ENCODE assay signal across 27 cellular contexts in the genomic region with DNA sequence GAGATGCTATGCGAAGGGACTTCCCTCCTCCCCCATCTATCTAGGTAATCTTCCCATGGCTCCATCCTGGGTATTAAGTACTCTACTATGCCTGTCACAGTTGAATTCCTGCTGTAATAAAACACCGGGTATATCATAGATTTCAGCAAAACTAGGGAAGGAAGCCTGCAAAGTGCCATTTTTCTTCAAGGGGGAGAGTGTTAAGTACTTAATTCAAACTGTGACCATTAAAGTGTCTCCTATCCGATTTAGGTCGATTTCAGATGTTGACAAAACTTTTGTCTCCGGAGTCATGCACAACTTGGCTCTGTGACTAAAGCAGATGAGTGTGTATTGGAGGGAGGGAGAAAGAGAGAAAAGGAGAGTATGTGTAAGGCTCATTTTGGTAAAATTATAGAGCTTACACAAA. TPM values are rescaled to one million over a fixed set of nuclear protein-coding genes. Genes with fewer than 3 reads are reported as not detected.
A peak's percentile ranks its signal among the peaks of the same experiment; 100 is the strongest.
DNase-seq lines count a peak whose midpoint lies in the region; ATAC-seq and TF ChIP-seq lines count a peak whose summit lies in the region.
"Had no signal": no experiment of that assay in that cellular context is flagged by ENCODE, and none has a peak within 500 bp of the region (broad histone marks: within the 10 kb centered on the region; RNA-seq: fewer than 3 reads in every experiment).

No MANE protein-coding gene starts in this region.

- H3K27ac Mint-ChIP-seq in MCF 10A (ENCODE audit: low read depth, unreplicated experiment), result no peak overlapping the region
- H3K27ac Mint-ChIP-seq in CD8-positive, alpha-beta T cell, result no peak overlapping the region
- H3K27ac Mint-ChIP-seq: CD4-positive, alpha-beta memory T cell; stimulated activated naive B cell treated with anti-CD40 and anti-IgM and Interleukin-4, amounts not matched to agents 10 μg/mL and 1 μg/mL and 100 μg/mL, for 72 hours had no signal

- no peaks in the 10 kb centered on the region for H3K9me3 Mint-ChIP-seq in MCF 10A (ENCODE audit: unreplicated experiment)
- no peaks in the 10 kb centered on the region for H3K9me3 Mint-ChIP-seq in CD8-positive, alpha-beta T cell
- H3K9me3 Mint-ChIP-seq: activated T-cell treated with anti-CD3 and anti-CD28 coated beads, Interleukin-2, amount 50 U/mL, for 4 hours; CD4-positive, alpha-beta memory T cell had no signal

- BruUV-seq in MCF 10A (replicated peaks; lab: Mats Ljungman, UMichigan), result no TSS peak

- no peak for TF ChIP-seq POLR2A in breast epithelium (IDR thresholded peaks at IDR 0.05)

- H3K27ac ChIP-seq in breast epithelium (peak overlapping the region; percentile 95 to 98), psoas muscle (peak overlapping the region; percentile 16)
- H3K27ac ChIP-seq in CD8-positive, alpha-beta T cell (ENCODE audit: low read depth, low read length), result no peak overlapping the region

- no peaks in the 10 kb centered on the region for H3K36me3 ChIP-seq in breast epithelium
- H3K36me3 ChIP-seq in psoas muscle (ENCODE audit: insufficient read depth in 1 of 2, low read depth in 1 of 2), result peaks cover 0 to 14% of the 10 kb centered on the region in 2 donors
- no peaks in the 10 kb centered on the region for H3K36me3 ChIP-seq in mucosa of descending colon (ENCODE audit: low read depth)
- no peaks in the 10 kb centered on the region for H3K36me3 ChIP-seq in CD8-positive, alpha-beta T cell (ENCODE audit: insufficient read depth, low read length)
- no peaks in the 10 kb centered on the region for H3K36me3 ChIP-seq in H7 (replicated peaks; ENCODE audit: control insufficient read depth, insufficient read depth, low read length)
- H3K36me3 ChIP-seq: adrenal gland had no signal

- H3K9me3 ChIP-seq in breast epithelium (no peaks in the 10 kb centered on the region), psoas muscle (no peaks in the 10 kb centered on the region), mucosa of descending colon (no peaks in the 10 kb centered on the region)
- H3K9me3 ChIP-seq in CD8-positive, alpha-beta T cell (ENCODE audit: low read length), result no peaks in the 10 kb centered on the region
- H3K9me3 ChIP-seq: adrenal gland had no signal

- H3K4me1 ChIP-seq in breast epithelium (peaks cover 0 to 7% of the 10 kb centered on the region in 2 donors), psoas muscle (peaks cover 51% of the 10 kb centered on the region), mucosa of descending colon (ENCODE audit: low read depth) (peaks cover 54% of the 10 kb centered on the region)
- peaks cover under 1% of the 10 kb centered on the region for H3K4me1 ChIP-seq in CD8-positive, alpha-beta T cell (ENCODE audit: insufficient read depth, low read length)

- ATAC-seq in psoas muscle, result no peak
- ATAC-seq in mucosa of descending colon, result no peak
- ATAC-seq in CD8-positive, alpha-beta T cell, result no peak
- ATAC-seq: activated T-cell treated with anti-CD3 and anti-CD28 coated beads, Interleukin-2, amount 50 U/mL, for 4 hours; esophagus mucosa; SK-N-SH treated with all-trans-retinoic acid at 6 μM for 48 hours; stimulated activated naive B cell treated with anti-CD40 and anti-IgM and Interleukin-4, amounts not matched to agents 10 μg/mL and 1 μg/mL and 100 μg/mL, for 72 hours had no signal

- H3K4me3 ChIP-seq in breast epithelium (no peak overlapping the region), psoas muscle (no peak overlapping the region), mucosa of descending colon (no peak overlapping the region), H7 (ENCODE audit: insufficient read depth, low read depth, low read length) (no peak overlapping the region)
- no peak overlapping the region for H3K4me3 ChIP-seq in CD8-positive, alpha-beta T cell (ENCODE audit: low read depth, low read length)
- H3K4me3 ChIP-seq: adrenal gland, lung had no signal

- TF ChIP-seq CTCF in breast epithelium (IDR thresholded peaks at IDR 0.05) (no peak), MCF 10A (IDR thresholded peaks at IDR 0.05; ENCODE audit: unreplicated experiment) (no peak), psoas muscle (IDR thresholded peaks at IDR 0.05) (no peak), mucosa of descending colon (IDR thresholded peaks at IDR 0.05) (no peak)
- TF ChIP-seq CTCF in CD8-positive, alpha-beta T cell (IDR thresholded peaks at IDR 0.05), result no peak

- 38 to 53% (median 42%) methylated on average over 5 of the region's 5 CpGs for WGBS in psoas muscle, 3 donors

- peaks cover 14% of the 10 kb centered on the region for H3K36me3 Mint-ChIP-seq in MCF 10A (ENCODE audit: insufficient read depth, unreplicated experiment)
- no peaks in the 10 kb centered on the region for H3K36me3 Mint-ChIP-seq in CD8-positive, alpha-beta T cell
- H3K36me3 Mint-ChIP-seq: CD4-positive, alpha-beta memory T cell had no signal

- no peak overlapping the region for H3K4me3 Mint-ChIP-seq in MCF 10A (ENCODE audit: unreplicated experiment)
- H3K4me3 Mint-ChIP-seq in CD8-positive, alpha-beta T cell, result no peak overlapping the region
- H3K4me3 Mint-ChIP-seq: activated T-cell treated with anti-CD3 and anti-CD28 coated beads, Interleukin-2, amount 50 U/mL, for 4 hours; stimulated activated naive B cell treated with anti-CD40 and anti-IgM and Interleukin-4, amounts not matched to agents 10 μg/mL and 1 μg/mL and 100 μg/mL, for 72 hours had no signal

- no peaks in the 10 kb centered on the region for H3K27me3 ChIP-seq in breast epithelium
- H3K27me3 ChIP-seq in psoas muscle (ENCODE audit: insufficient read depth in 3 of 3, low read length in 2 of 3), result no peaks in the 10 kb centered on the region
- no peaks in the 10 kb centered on the region for H3K27me3 ChIP-seq in CD8-positive, alpha-beta T cell (ENCODE audit: insufficient read depth, low read length)
- H3K27me3 ChIP-seq in H7 (ENCODE audit: control insufficient read depth, insufficient read depth, low read length), result peaks cover 98% of the 10 kb centered on the region
- H3K27me3 ChIP-seq: adrenal gland had no signal

- intact Hi-C loops in breast epithelium (cut with DNase I; ENCODE audit: low total_unique reads) (no loop called here), MCF 10A (cut with micrococcal nuclease) (no loop called here), psoas muscle (cut with DNase I) (no loop called here), mucosa of descending colon (cut with DNase I, micrococcal nuclease) (no loop called here)
- intact Hi-C loops in CD8-positive, alpha-beta T cell (cut with DNase I, micrococcal nuclease), result no loop called here

- CTCF ChIA-PET in MCF 10A (lab: Yijun Ruan, JAX), result interaction anchor here (1.1 to 1.7 kb wide), 2 partner anchors 10 to 18 kb away, joined by 5 read pairs; partner anchors contain the start of gene HOXA5
- CTCF ChIA-PET in CD8-positive, alpha-beta T cell (lab: Charles Lee), result no interaction called here

- H3K4me1 Mint-ChIP-seq in MCF 10A (ENCODE audit: insufficient read depth, unreplicated experiment), result peaks cover 15% of the 10 kb centered on the region
- H3K4me1 Mint-ChIP-seq in CD8-positive, alpha-beta T cell (ENCODE audit: low read depth), result no peaks in the 10 kb centered on the region
- H3K4me1 Mint-ChIP-seq: CD4-positive, alpha-beta memory T cell; stimulated activated naive B cell treated with anti-CD40 and anti-IgM and Interleukin-4, amounts not matched to agents 10 μg/mL and 1 μg/mL and 100 μg/mL, for 72 hours had no signal

- POLR2A ChIA-PET in MCF 10A (lab: Yijun Ruan, JAX), result interaction anchor here (0.8 to 1.6 kb wide), 5 partner anchors 9 to 29 kb away, joined by 3 to 5 read pairs (median 4); partner anchors contain the start of gene HOXA5
- POLR2A ChIA-PET in CD8-positive, alpha-beta T cell (lab: Charles Lee), result interaction anchor here (0.6 kb wide), 1 partner anchor 9 kb away, joined by 3 read pairs; no protein-coding TSS in a partner anchor

- no peaks in the 10 kb centered on the region for H3K27me3 Mint-ChIP-seq in MCF 10A (ENCODE audit: insufficient read depth, unreplicated experiment)
- H3K27me3 Mint-ChIP-seq in CD8-positive, alpha-beta T cell (ENCODE audit: low read depth), result peaks cover 38% of the 10 kb centered on the region

- DNase-seq in breast epithelium (ENCODE audit: low spot score in 2 of 2) (peak in 1 of 2 donors; percentile 12), MCF 10A (ENCODE audit: unreplicated experiment) (no peak), left kidney (ENCODE audit: low read depth, low spot score) (peak; percentile 94), psoas muscle (no peak), mucosa of descending colon (no peak), H7 (no peak), medulla oblongata (ENCODE audit: extremely low spot score) (no peak)
- DNase-seq in CD8-positive, alpha-beta T cell, result no peak
- DNase-seq: 8988T; activated CD4-positive, alpha-beta T cell treated with anti-CD3 and anti-CD28 coated beads for 4 hours; activated T-cell treated with anti-CD3 and anti-CD28 coated beads, Interleukin-2, amount 50 U/mL, for 4 hours; adrenal gland; CD4-positive, alpha-beta memory T cell; effector CD4-positive, alpha-beta T cell; GDM1; Kasumi-1; NCI-H1694; NCI-H774; occipital lobe; retina; stimulated activated CD4-positive, alpha-beta T cell treated with anti-CD3 and anti-CD28 coated beads, Interleukin-4, amount 100 ng/mL, for 24 hours; stimulated activated naive B cell treated with anti-CD40 and anti-IgM and Interleukin-4, amounts not matched to agents 10 μg/mL and 1 μg/mL and 100 μg/mL, for 72 hours had no signal

RNA-seq across cellular contexts. Expression of gene HOXA4, which starts 4.6 kb away (rescaled TPM):
- 1 to 10 TPM in 2 of 3 donors, under 1 TPM in 1; 0.80 to 2.8 (median 2.0) TPM for total RNA-seq in breast epithelium
- total RNA-seq in MCF 10A (2022), result 2.6 and 3.7 TPM in 2 replicates
- 10 to 100 TPM in 2 of 4 donors, 1 to 10 TPM in 2; 7.2 to 11.5 (median 9.1) TPM for total RNA-seq in psoas muscle
- 10 to 100 TPM in 2 of 3 donors, 1 to 10 TPM in 1; 6.8 to 20.8 (median 12.5) TPM for polyA plus RNA-seq in psoas muscle
- total RNA-seq in mucosa of descending colon, result 1 to 10 TPM; 5.9 to 9.5 (median 8.3) TPM
- under 1 TPM in 1 of 2 experiments, not detected in 1; 0.36 TPM for total RNA-seq in CD8-positive, alpha-beta T cell
- total RNA-seq in H7 (2014; rRNA removed; shearing (Covaris generic)), result not detected in 2 replicates
- total RNA-seq: occipital lobe had no signal

RNA-seq across cellular contexts. Expression of gene HOXA5, which starts 17.5 kb away (rescaled TPM):
- 10 to 100 TPM; 11.5 to 48.7 (median 22.6) TPM for total RNA-seq in breast epithelium
- total RNA-seq in MCF 10A (2022), result 7.4 and 8.8 TPM in 2 replicates
- 10 to 100 TPM in 1 of 4 donors, 1 to 10 TPM in 3; 4.7 to 18.8 (median 8.1) TPM for total RNA-seq in psoas muscle
- 1 to 10 TPM; 2.6 to 7.6 (median 4.6) TPM for polyA plus RNA-seq in psoas muscle
- total RNA-seq in mucosa of descending colon, result 10 to 100 TPM; 16.1 to 26.6 (median 23.8) TPM
- under 1 TPM; 0.28 to 0.81 TPM for total RNA-seq in CD8-positive, alpha-beta T cell
- not detected in 2 replicates for total RNA-seq in H7 (2014; rRNA removed; shearing (Covaris generic))
- total RNA-seq: activated CD8-positive, alpha-beta memory T cell treated with anti-CD3 and anti-CD28 coated beads for 36 hours; activated T-cell treated with anti-CD3 and anti-CD28 coated beads, Interleukin-2, amount 50 U/mL, for 4 hours; CD4-positive, alpha-beta memory T cell; occipital lobe; T-helper 2 cell treated with Interferon-gamma antibody and Interleukin-4, amounts not matched to agents 100 ng/mL and 5 ng/mL, for 36 hours had no signal
- polyA plus RNA-seq: CD4-positive, alpha-beta memory T cell had no signal

RNA-seq across cellular contexts. Expression of gene HOXA6, which starts 21.6 kb away (rescaled TPM):
- 10 to 100 TPM in 1 of 3 donors, 1 to 10 TPM in 2; 7.9 to 16.0 (median 9.0) TPM for total RNA-seq in breast epithelium
- total RNA-seq in MCF 10A (2022), result 0.96 and 2.0 TPM in 2 replicates
- 1 to 10 TPM; 2.5 to 3.7 (median 3.1) TPM for total RNA-seq in psoas muscle
- polyA plus RNA-seq in psoas muscle, result 1 to 10 TPM in 2 of 3 donors, under 1 TPM in 1; 0.64 to 3.2 (median 1.5) TPM
- total RNA-seq in mucosa of descending colon, result 10 to 100 TPM; 20.2 to 39.5 (median 20.5) TPM
- not detected for total RNA-seq in CD8-positive, alpha-beta T cell
- total RNA-seq in H7 (2014; rRNA removed; shearing (Covaris generic)), result not detected in 2 replicates
- total RNA-seq: activated CD8-positive, alpha-beta memory T cell treated with anti-CD3 and anti-CD28 coated beads for 36 hours; activated T-cell treated with anti-CD3 and anti-CD28 coated beads, Interleukin-2, amount 50 U/mL, for 4 hours; CD4-positive, alpha-beta memory T cell; occipital lobe; T-helper 2 cell treated with Interferon-gamma antibody and Interleukin-4, amounts not matched to agents 100 ng/mL and 5 ng/mL, for 36 hours had no signal
- polyA plus RNA-seq: CD4-positive, alpha-beta memory T cell had no signal

RNA-seq across cellular contexts. Expression of gene HOXA2, which starts 23.5 kb away (rescaled TPM):
- total RNA-seq in breast epithelium (1 to 10 TPM in 2 of 3 donors, under 1 TPM in 1; 0.80 to 5.4 (median 1.3) TPM), MCF 10A (2022) (1.2 and 1.4 TPM in 2 replicates), psoas muscle (1 to 10 TPM in 1 of 4 donors, under 1 TPM in 3; 0.17 to 1.1 (median 0.53) TPM), mucosa of descending colon (1 to 10 TPM; 3.2 to 4.3 (median 3.3) TPM)
- under 1 TPM; 0.23 to 0.42 (median 0.29) TPM for polyA plus RNA-seq in psoas muscle
- total RNA-seq in CD8-positive, alpha-beta T cell, result not detected
- total RNA-seq in H7 (2014; rRNA removed; shearing (Covaris generic)), result not detected in 2 replicates
- total RNA-seq: activated CD8-positive, alpha-beta memory T cell treated with anti-CD3 and anti-CD28 coated beads for 36 hours; activated T-cell treated with anti-CD3 and anti-CD28 coated beads, Interleukin-2, amount 50 U/mL, for 4 hours; CD4-positive, alpha-beta memory T cell; occipital lobe; T-helper 2 cell treated with Interferon-gamma antibody and Interleukin-4, amounts not matched to agents 100 ng/mL and 5 ng/mL, for 36 hours had no signal
- polyA plus RNA-seq: CD4-positive, alpha-beta memory T cell had no signal

RNA-seq across cellular contexts. Expression of gene HOXA3, which starts 26.4 kb away (rescaled TPM):
- total RNA-seq in breast epithelium, result 1 to 10 TPM; 4.5 to 6.4 (median 4.6) TPM
- total RNA-seq in MCF 10A (2022), result 8.2 and 14.0 TPM in 2 replicates
- total RNA-seq in psoas muscle, result 1 to 10 TPM; 3.3 to 5.6 (median 4.2) TPM
- polyA plus RNA-seq in psoas muscle, result 1 to 10 TPM in 1 of 3 donors, under 1 TPM in 2; 0.65 to 2.6 (median 0.97) TPM
- total RNA-seq in mucosa of descending colon, result 10 to 100 TPM; 19.9 to 38.1 (median 20.5) TPM
- total RNA-seq in CD8-positive, alpha-beta T cell, result not detected
- total RNA-seq in H7 (2014; rRNA removed; shearing (Covaris generic)), result not detected in 2 replicates
- total RNA-seq: activated CD8-positive, alpha-beta memory T cell treated with anti-CD3 and anti-CD28 coated beads for 36 hours; activated T-cell treated with anti-CD3 and anti-CD28 coated beads, Interleukin-2, amount 50 U/mL, for 4 hours; CD4-positive, alpha-beta memory T cell; occipital lobe; T-helper 2 cell treated with Interferon-gamma antibody and Interleukin-4, amounts not matched to agents 100 ng/mL and 5 ng/mL, for 36 hours had no signal
